9 cellular contexts compared by ENCODE assay signal in genomic region chr2:45607701-45608100, GRCh38. TPM values are rescaled to one million over a fixed set of nuclear protein-coding genes. Genes with fewer than 3 reads are reported as not detected.
DNase-seq lines count a peak whose midpoint lies in the region; ATAC-seq, FAIRE-seq and TF ChIP-seq lines count a peak whose summit lies in the region.
"Had no signal": no experiment of that assay in that cellular context is flagged by ENCODE, and none has a peak within 500 bp of the region (broad histone marks: within the 10 kb centered on the region; RNA-seq: fewer than 3 reads in every experiment).

No MANE protein-coding gene starts in this region.

- no peaks in the 10 kb centered on the region for H3K27me3 Mint-ChIP-seq in activated T-helper 2 cell treated with anti-CD3 and anti-CD28 coated beads, Interferon-gamma antibody, Interleukin-2, Interleukin-4, amounts not matched to agents 10 μg/mL and 5 μg/mL and 100 μg/mL, durations not matched to agents 14 hours and 24 hours and 36 hours (ENCODE audit: low read depth)

- TF ChIP-seq CTCF in HepG2 (CRISPR knock-in tag; IDR thresholded peaks at IDR 0.05) (peak; percentile 62), right lobe of liver (IDR thresholded peaks at IDR 0.05) (peak in 2 of 4 donors; percentile 29 to 33), OCI-LY1 (IDR thresholded peaks at IDR 0.05; ENCODE audit: low read length) (peak; percentile 11; the same call in 1 of the 2 replicates), fibroblast of mammary gland (conservative IDR thresholded peaks at IDR 0.05; ENCODE audit: control insufficient read depth, insufficient read depth, low read depth, low read length) (peak; percentile 62)

- no peak for TF ChIP-seq RAD21 in HepG2 (CRISPR knock-in tag; IDR thresholded peaks at IDR 0.05)

- H3K79me2 ChIP-seq in HepG2 (ENCODE audit: insufficient read depth, low read length), result peaks cover 32% of the 10 kb centered on the region
- peaks cover 8% of the 10 kb centered on the region for H3K79me2 ChIP-seq in OCI-LY1 (ENCODE audit: insufficient read depth, low read length)

- H3K9me2 ChIP-seq in OCI-LY1 (ENCODE audit: low read depth, low read length), result no peaks in the 10 kb centered on the region

- BruUV-seq in HepG2 (replicated peaks; lab: Mats Ljungman, UMichigan), result no TSS peak

- peaks cover 17% of the 10 kb centered on the region for H3K36me3 Mint-ChIP-seq in activated T-helper 2 cell treated with anti-CD3 and anti-CD28 coated beads, Interferon-gamma antibody, Interleukin-2, Interleukin-4, amounts not matched to agents 10 μg/mL and 5 μg/mL and 100 μg/mL, durations not matched to agents 14 hours and 24 hours and 36 hours (ENCODE audit: low read depth)
- H3K36me3 Mint-ChIP-seq in activated naive CD4-positive, alpha-beta T cell treated with anti-CD3 and anti-CD28 coated beads, Interleukin-2, amount 50 U/mL, for 72 hours, result peaks cover 0 to 12% of the 10 kb centered on the region in 2 donors

- H2AFZ ChIP-seq in HepG2 (ENCODE audit: low read length), result no peak overlapping the region
- no peak overlapping the region for H2AFZ ChIP-seq in OCI-LY1 (ENCODE audit: low read length)

- no peaks in the 10 kb centered on the region for H3K9me3 Mint-ChIP-seq in activated T-helper 2 cell treated with anti-CD3 and anti-CD28 coated beads, Interferon-gamma antibody, Interleukin-2, Interleukin-4, amounts not matched to agents 10 μg/mL and 5 μg/mL and 100 μg/mL, durations not matched to agents 14 hours and 24 hours and 36 hours
- H3K9me3 Mint-ChIP-seq in activated naive CD4-positive, alpha-beta T cell treated with anti-CD3 and anti-CD28 coated beads, Interleukin-2, amount 50 U/mL, for 72 hours, result no peaks in the 10 kb centered on the region

- H3K27ac Mint-ChIP-seq in activated T-helper 2 cell treated with anti-CD3 and anti-CD28 coated beads, Interferon-gamma antibody, Interleukin-2, Interleukin-4, amounts not matched to agents 10 μg/mL and 5 μg/mL and 100 μg/mL, durations not matched to agents 14 hours and 24 hours and 36 hours, result no peak overlapping the region
- no peak overlapping the region for H3K27ac Mint-ChIP-seq in activated naive CD4-positive, alpha-beta T cell treated with anti-CD3 and anti-CD28 coated beads, Interleukin-2, amount 50 U/mL, for 72 hours

- DNase-seq in HepG2 (ENCODE audit: low spot score), result peak; percentile 45
- DNase-seq in right lobe of liver, result no peak
- DNase-seq in fibroblast of mammary gland (ENCODE audit: low read depth), result peak; percentile 34
- DNase-seq in activated T-helper 2 cell treated with anti-CD3 and anti-CD28 coated beads, Interferon-gamma antibody, Interleukin-2, Interleukin-4, amounts not matched to agents 10 μg/mL and 5 μg/mL and 100 μg/mL, durations not matched to agents 14 hours and 24 hours and 36 hours (ENCODE audit: low spot score), result no peak
- DNase-seq in NOMO-1 treated with dmso at 0.1 percent for 144 hours (lab: John Stamatoyannopoulos, UW; ENCODE audit: unreplicated experiment), result no peak
- no peak for DNase-seq in activated naive CD4-positive, alpha-beta T cell treated with anti-CD3 and anti-CD28 coated beads, Interleukin-2, amount 50 U/mL, for 72 hours (ENCODE audit: low spot score in 2 of 2)
- DNase-seq: effector memory CD4-positive, alpha-beta T cell had no signal

- TF ChIP-seq EP300 in HepG2 (IDR thresholded peaks at IDR 0.05; ENCODE audit: low read depth in 2 of 2, low read length in 2 of 2), result no peak
- no peak for TF ChIP-seq EP300 in HepG2 (CRISPR knock-in tag; IDR thresholded peaks at IDR 0.05; ENCODE audit: borderline replicate concordance)

- in situ Hi-C loops in HepG2 (cut with HindIII; ENCODE audit: extremely low pct_ligation_motif_present, low pct_unique_long_range_greater_than_20kb), result no loop called here

- H3K4me1 ChIP-seq in HepG2 (ENCODE audit: insufficient read depth, low read length) (peaks cover 30% of the 10 kb centered on the region), right lobe of liver (peaks cover 0 to 8% (median 0%) of the 10 kb centered on the region in 4 donors), OCI-LY1 (ENCODE audit: insufficient read depth, low read length, severe bottlenecking) (peaks cover 17% of the 10 kb centered on the region)

- POLR2A ChIA-PET in HepG2 (lab: Yijun Ruan, JAX), result no interaction called here

- no peak overlapping the region for H3K27ac ChIP-seq in HepG2 (ENCODE audit: extremely low read length, insufficient read depth, low read length)
- H3K27ac ChIP-seq in right lobe of liver, result no peak overlapping the region
- no peak overlapping the region for H3K27ac ChIP-seq in OCI-LY1 (ENCODE audit: low read depth, low read length, poor library complexity, severe bottlenecking)

- no peaks in the 10 kb centered on the region for H3K9me3 ChIP-seq in HepG2 (ENCODE audit: low read length)
- no peaks in the 10 kb centered on the region for H3K9me3 ChIP-seq in right lobe of liver
- no peaks in the 10 kb centered on the region for H3K9me3 ChIP-seq in OCI-LY1 (ENCODE audit: low read length)

- no peaks in the 10 kb centered on the region; a peak in 1 of 5 replicates for H3K27me3 ChIP-seq in HepG2 (ENCODE audit: control insufficient read depth in 1 of 2, insufficient read depth in 2 of 2, low read length in 2 of 2)
- no peaks in the 10 kb centered on the region for H3K27me3 ChIP-seq in right lobe of liver
- H3K27me3 ChIP-seq in OCI-LY1 (ENCODE audit: insufficient read depth, low read length), result no peaks in the 10 kb centered on the region

- FAIRE-seq in HepG2 (lab: Jason Lieb, UNC), result peak; percentile 36

- H3F3A ChIP-seq in OCI-LY1 (ENCODE audit: insufficient read depth, low read length), result no peaks in the 10 kb centered on the region

- ATAC-seq in HepG2, result peak; percentile 26; the same call in 2 of the 3 replicates
- no peak for ATAC-seq in right lobe of liver
- no peak for ATAC-seq in GM18873 (IDR thresholded peaks at IDR 0.05; ENCODE audit: low FRiP score, unreplicated experiment)
- ATAC-seq in activated naive CD4-positive, alpha-beta T cell treated with anti-CD3 and anti-CD28 coated beads, Interleukin-2, amount 50 U/mL, for 72 hours, result no peak

- intact Hi-C loops in HepG2 (cut with micrococcal nuclease; ENCODE audit: unreplicated experiment), result no loop called here
- intact Hi-C loops in right lobe of liver (cut with DNase I), result no loop called here
- intact Hi-C loops in activated T-helper 2 cell treated with anti-CD3 and anti-CD28 coated beads, Interferon-gamma antibody, Interleukin-2, Interleukin-4, amounts not matched to agents 10 μg/mL and 5 μg/mL and 100 μg/mL, durations not matched to agents 14 hours and 24 hours and 36 hours (cut with micrococcal nuclease), result no loop called here

- H4K20me1 ChIP-seq in HepG2 (ENCODE audit: insufficient read depth, low read length), result no peaks in the 10 kb centered on the region; the same call in 1 of the 2 replicates
- no peaks in the 10 kb centered on the region for H4K20me1 ChIP-seq in OCI-LY1 (ENCODE audit: insufficient read depth, low read length)

- H3K4me3 Mint-ChIP-seq in activated T-helper 2 cell treated with anti-CD3 and anti-CD28 coated beads, Interferon-gamma antibody, Interleukin-2, Interleukin-4, amounts not matched to agents 10 μg/mL and 5 μg/mL and 100 μg/mL, durations not matched to agents 14 hours and 24 hours and 36 hours (ENCODE audit: low read depth), result no peak overlapping the region

- no peak overlapping the region for H3K4me3 ChIP-seq in HepG2 (replicated peaks in 1 of 3; ENCODE audit: insufficient read depth in 1 of 3, low read depth in 2 of 3, low read length in 3 of 3)
- H3K4me3 ChIP-seq in right lobe of liver, result no peak overlapping the region
- H3K4me3 ChIP-seq in OCI-LY1 (ENCODE audit: low read depth, low read length, poor library complexity, severe bottlenecking), result no peak overlapping the region
- no peak overlapping the region for H3K4me3 ChIP-seq in fibroblast of mammary gland (ENCODE audit: control insufficient read depth, low read depth, low read length)

- no peak for TF ChIP-seq POLR2A in HepG2 (IDR thresholded peaks at IDR 0.05; ENCODE audit: insufficient read depth in 1 of 2, low read depth in 2 of 2, low read length in 2 of 2)
- TF ChIP-seq POLR2A in right lobe of liver (IDR thresholded peaks at IDR 0.05), result no peak

- whole genome bisulfite sequencing in HepG2 (ENCODE audit: low lambda C conversion rate), result 72% methylated on average over 1 of the region's 1 CpG
- WGBS in right lobe of liver (ENCODE audit: insufficient coverage, low coverage, low lambda C conversion rate, missing lambda C conversion rate), result 100% methylated on average over 1 of the region's 1 CpG

- H3K36me3 ChIP-seq in HepG2 (replicated peaks in 1 of 2; ENCODE audit: control insufficient read depth in 1 of 2, insufficient read depth in 2 of 2, low read length in 2 of 2) (peaks cover 6 to 12% of the 10 kb centered on the region in 2 experiments; a peak in 3 of 5 replicates), right lobe of liver (peaks cover 0 to 8% (median 4%) of the 10 kb centered on the region in 4 donors), OCI-LY1 (ENCODE audit: insufficient read depth, low read length) (peaks cover 4% of the 10 kb centered on the region; the same call in 1 of the 2 replicates)

- CTCF ChIA-PET in HepG2 (lab: Yijun Ruan, JAX; ENCODE audit: low intra/inter-chr PET ratio, low total read pairs), result no interaction called here

- peaks cover 28% of the 10 kb centered on the region for H3K4me1 Mint-ChIP-seq in activated T-helper 2 cell treated with anti-CD3 and anti-CD28 coated beads, Interferon-gamma antibody, Interleukin-2, Interleukin-4, amounts not matched to agents 10 μg/mL and 5 μg/mL and 100 μg/mL, durations not matched to agents 14 hours and 24 hours and 36 hours (ENCODE audit: low read depth)

- H3K9ac ChIP-seq in HepG2 (ENCODE audit: insufficient read depth, low read depth, low read length) (no peak overlapping the region), OCI-LY1 (ENCODE audit: low read length) (no peak overlapping the region)

- no peak overlapping the region for H3K4me2 ChIP-seq in HepG2 (ENCODE audit: low read depth, low read length)
- H3K4me2 ChIP-seq in OCI-LY1 (ENCODE audit: low read length), result no peak overlapping the region

RNA-seq across cellular contexts. Expression of gene SRBD1, which starts 3.4 kb away (rescaled TPM):
- 23.9 and 32.8 TPM in 2 replicates for total RNA-seq in HepG2 (2016; rRNA removed; fragmentation: Illumina TruSeq; extraction: Trizol)
- total RNA-seq in HepG2 (2016; cell fraction: cytosol; rRNA removed; fragmentation: Illumina TruSeq; extraction: Trizol; ENCODE audit: low read depth), result 158 and 179 TPM in 2 replicates
- total RNA-seq in HepG2 (2016; cell fraction: insoluble cytoplasmic fraction; rRNA removed; fragmentation: Illumina TruSeq; extraction: Trizol), result 23.3 and 31.4 TPM in 2 replicates
- 33.1 and 41.7 TPM in 2 replicates for total RNA-seq in HepG2 (2016; cell fraction: membrane; rRNA removed; fragmentation: Illumina TruSeq; extraction: Trizol)
- total RNA-seq in HepG2 (2016; cell fraction: nucleus; rRNA removed; fragmentation: Illumina TruSeq; extraction: Trizol), result 28.9 and 30.3 TPM in 2 replicates
- 2.4 and 3.2 TPM in 2 replicates for polyA plus RNA-seq in HepG2 (2011; rRNA removed)
- polyA plus RNA-seq in HepG2 (2011; cell fraction: cytosol; rRNA removed), result 1.2 and 2.1 TPM in 2 replicates
- polyA plus RNA-seq in HepG2 (2011; cell fraction: nucleus; rRNA removed), result 2.0 and 2.2 TPM in 2 replicates
- 4.9 and 9.3 TPM in 2 replicates for polyA plus RNA-seq in HepG2 (2012)
- 0.74 and 0.81 TPM in 2 replicates for polyA plus RNA-seq in HepG2 (2016; cell fraction: cytosol; fragmentation: Illumina TruSeq; extraction: Trizol; ENCODE audit: low read depth)
- 21.2 and 22.7 TPM in 2 replicates for polyA plus RNA-seq in HepG2 (2016; cell fraction: insoluble cytoplasmic fraction; fragmentation: Illumina TruSeq; extraction: Trizol; ENCODE audit: low read depth)
- 2.0 and 2.8 TPM in 2 replicates for polyA plus RNA-seq in HepG2 (2016; cell fraction: membrane; fragmentation: Illumina TruSeq; extraction: Trizol; ENCODE audit: low read depth)
- polyA plus RNA-seq in HepG2 (2016; cell fraction: nucleus; fragmentation: Illumina TruSeq; extraction: Trizol; ENCODE audit: insufficient read depth, low read depth), result 10.9 and 12.6 TPM in 2 replicates
- 12.6 and 17.5 TPM in 2 replicates for polyA minus RNA-seq in HepG2 (2011; rRNA and poly(A)+ RNA removed; ENCODE audit: low replicate concordance)
- 15.2 and 15.9 TPM in 2 replicates for polyA minus RNA-seq in HepG2 (2011; cell fraction: cytosol; rRNA and poly(A)+ RNA removed)
- polyA minus RNA-seq in HepG2 (2011; cell fraction: nucleus; rRNA and poly(A)+ RNA removed), result 34.7 and 40.3 TPM in 2 replicates
- 10 to 100 TPM in 2 of 6 experiments, 1 to 10 TPM in 4; 7.4 to 14.1 (median 9.4) TPM for total RNA-seq in right lobe of liver
- total RNA-seq in activated T-helper 2 cell treated with anti-CD3 and anti-CD28 coated beads, Interferon-gamma antibody, Interleukin-2, Interleukin-4, amounts not matched to agents 10 μg/mL and 5 μg/mL and 100 μg/mL, durations not matched to agents 14 hours and 24 hours and 36 hours, result 20.9 and 21.7 TPM in 2 replicates
- total RNA-seq in activated naive CD4-positive, alpha-beta T cell treated with anti-CD3 and anti-CD28 coated beads, Interleukin-2, amount 50 U/mL, for 72 hours, result 10 to 100 TPM; 18.1 to 20.4 TPM

RNA-seq across cellular contexts. Expression of gene PRKCE, which starts 43.8 kb away (rescaled TPM):
- total RNA-seq in HepG2 (2016; rRNA removed; fragmentation: Illumina TruSeq; extraction: Trizol) (3.9 and 4.0 TPM in 2 replicates), right lobe of liver (10 to 100 TPM in 4 of 6 experiments, 1 to 10 TPM in 2; 5.2 to 18.8 (median 11.0) TPM)
- total RNA-seq in HepG2 (2016; cell fraction: cytosol; rRNA removed; fragmentation: Illumina TruSeq; extraction: Trizol; ENCODE audit: low read depth), result 5.8 and 6.3 TPM in 2 replicates
- 2.5 and 3.7 TPM in 2 replicates for total RNA-seq in HepG2 (2016; cell fraction: insoluble cytoplasmic fraction; rRNA removed; fragmentation: Illumina TruSeq; extraction: Trizol)
- 2.8 and 4.3 TPM in 2 replicates for total RNA-seq in HepG2 (2016; cell fraction: membrane; rRNA removed; fragmentation: Illumina TruSeq; extraction: Trizol)
- 9.8 and 10.1 TPM in 2 replicates for total RNA-seq in HepG2 (2016; cell fraction: nucleus; rRNA removed; fragmentation: Illumina TruSeq; extraction: Trizol)
- polyA plus RNA-seq in HepG2 (2011; rRNA removed), result 1.0 and 1.6 TPM in 2 replicates
- 0.99 and 1.2 TPM in 2 replicates for polyA plus RNA-seq in HepG2 (2011; cell fraction: cytosol; rRNA removed)
- 2.2 and 2.6 TPM in 2 replicates for polyA plus RNA-seq in HepG2 (2011; cell fraction: nucleus; rRNA removed)
- polyA plus RNA-seq in HepG2 (2012), result 0.34 and 0.72 TPM in 2 replicates
- polyA plus RNA-seq in HepG2 (2016; cell fraction: cytosol; fragmentation: Illumina TruSeq; extraction: Trizol; ENCODE audit: low read depth), result 1.2 and 1.6 TPM in 2 replicates
- polyA plus RNA-seq in HepG2 (2016; cell fraction: insoluble cytoplasmic fraction; fragmentation: Illumina TruSeq; extraction: Trizol; ENCODE audit: low read depth), result 2.3 and 2.6 TPM in 2 replicates
- 1.1 and 1.8 TPM in 2 replicates for polyA plus RNA-seq in HepG2 (2016; cell fraction: membrane; fragmentation: Illumina TruSeq; extraction: Trizol; ENCODE audit: low read depth)
- polyA plus RNA-seq in HepG2 (2016; cell fraction: nucleus; fragmentation: Illumina TruSeq; extraction: Trizol; ENCODE audit: insufficient read depth, low read depth), result 3.1 and 4.0 TPM in 2 replicates
- 5.2 and 64.1 TPM in 2 replicates for polyA minus RNA-seq in HepG2 (2011; rRNA and poly(A)+ RNA removed; ENCODE audit: low replicate concordance)
- 3.1 and 3.9 TPM in 2 replicates for polyA minus RNA-seq in HepG2 (2011; cell fraction: cytosol; rRNA and poly(A)+ RNA removed)
- polyA minus RNA-seq in HepG2 (2011; cell fraction: nucleus; rRNA and poly(A)+ RNA removed), result 16.6 and 18.0 TPM in 2 replicates
- total RNA-seq in activated T-helper 2 cell treated with anti-CD3 and anti-CD28 coated beads, Interferon-gamma antibody, Interleukin-2, Interleukin-4, amounts not matched to agents 10 μg/mL and 5 μg/mL and 100 μg/mL, durations not matched to agents 14 hours and 24 hours and 36 hours, result 21.5 TPM in 2 replicates
- total RNA-seq in activated naive CD4-positive, alpha-beta T cell treated with anti-CD3 and anti-CD28 coated beads, Interleukin-2, amount 50 U/mL, for 72 hours, result 10 to 100 TPM; 10.4 to 13.8 TPM

Comparison
In these comparisons a context has a peak if more than half of its experiments do, and no peak if none do; other contexts are left out.
1. DNase-seq: peak in HepG2 (single experiment) and fibroblast of mammary gland (single experiment); none in right lobe of liver (0 of 3), activated T-helper 2 cell treated with anti-CD3 and anti-CD28 coated beads, Interferon-gamma antibody, Interleukin-2, Interleukin-4, amounts not matched to agents 10 μg/mL and 5 μg/mL and 100 μg/mL, durations not matched to agents 14 hours and 24 hours and 36 hours (single experiment), NOMO-1 treated with dmso at 0.1 percent for 144 hours (single experiment) and activated naive CD4-positive, alpha-beta T cell treated with anti-CD3 and anti-CD28 coated beads, Interleukin-2, amount 50 U/mL, for 72 hours (0 of 2).